14 cellular contexts compared by ENCODE assay signal in the genomic region with DNA sequence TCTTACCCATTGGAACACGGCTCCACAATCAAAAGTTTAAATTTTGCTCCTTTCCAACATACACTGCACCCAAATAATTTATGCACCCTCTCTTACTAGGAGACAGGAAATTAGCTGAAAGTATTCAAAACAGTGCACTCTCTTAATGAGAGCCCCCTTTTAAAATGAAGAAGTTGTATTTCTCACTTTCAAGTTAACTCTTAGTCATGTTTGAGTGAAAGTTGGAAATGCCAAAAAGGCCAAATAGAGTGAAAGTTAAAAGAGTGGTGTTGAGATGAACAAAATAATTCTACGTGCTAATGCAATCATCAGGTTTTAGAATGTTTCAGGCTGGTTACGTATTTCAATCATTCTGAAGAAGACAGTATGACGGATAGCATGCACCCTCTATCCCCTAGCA.
DNase-seq lines count a peak whose midpoint lies in the region; ATAC-seq and TF ChIP-seq lines count a peak whose summit lies in the region.
"Had no signal": no experiment of that assay in that cellular context is flagged by ENCODE, and none has a peak within 500 bp of the region (broad histone marks: within the 10 kb centered on the region; RNA-seq: fewer than 3 reads in every experiment).

No MANE protein-coding gene starts in this region.

- peaks cover 19% of the 10 kb centered on the region for H3K36me3 Mint-ChIP-seq in nephron progenitor cell (ENCODE audit: low read depth)

- no peaks in the 10 kb centered on the region for H3K27me3 Mint-ChIP-seq in nephron progenitor cell (ENCODE audit: low read depth, poor library complexity)
- H3K27me3 Mint-ChIP-seq: stimulated activated naive CD8-positive, alpha-beta T cell treated with anti-CD3 and anti-CD28 coated beads, Interleukin-15, Interleukin-2, amounts not matched to agents 100 ng/mL and 50 ng/mL, for 24 hours had no signal

- peaks cover 29% of the 10 kb centered on the region for H3K4me1 Mint-ChIP-seq in nephron progenitor cell

- peak overlapping the region; percentile 23 for H3K27ac Mint-ChIP-seq in nephron progenitor cell
- H3K27ac Mint-ChIP-seq: stimulated activated naive CD8-positive, alpha-beta T cell treated with anti-CD3 and anti-CD28 coated beads, Interleukin-15, Interleukin-2, amounts not matched to agents 100 ng/mL and 50 ng/mL, for 24 hours had no signal

- ATAC-seq in GM19025 (IDR thresholded peaks at IDR 0.05; ENCODE audit: low read depth, unreplicated experiment) (peak; percentile 58), HG02623 (IDR thresholded peaks at IDR 0.05; ENCODE audit: unreplicated experiment) (peak; percentile 67), HG03521 (IDR thresholded peaks at IDR 0.05; ENCODE audit: unreplicated experiment) (peak; percentile 82)

- peaks cover 10% of the 10 kb centered on the region for H3K9me3 Mint-ChIP-seq in nephron progenitor cell

- H3K4me3 Mint-ChIP-seq in nephron progenitor cell: no peak overlapping the region
- H3K4me3 Mint-ChIP-seq: stimulated activated naive CD8-positive, alpha-beta T cell treated with anti-CD3 and anti-CD28 coated beads, Interleukin-15, Interleukin-2, amounts not matched to agents 100 ng/mL and 50 ng/mL, for 24 hours had no signal

- no peak for TF ChIP-seq CTCF in nephron progenitor cell (IDR thresholded peaks at IDR 0.05)

- DNase-seq in nephron progenitor cell (no peak), NCI-H146 treated with DMSO at 0.1 percent for 48 hours (lab: John Stamatoyannopoulos, UW; ENCODE audit: unreplicated experiment) (no peak), NCI-H1417 treated with DMSO at 0.1 percent for 48 hours (lab: John Stamatoyannopoulos, UW) (no peak), DMS153 (lab: John Stamatoyannopoulos, UW) (no peak), NCI-H748 (lab: John Stamatoyannopoulos, UW; ENCODE audit: unreplicated experiment) (no peak)
- DNase-seq: activated CD4-positive, CD25-positive, alpha-beta regulatory T cell; activated effector memory CD4-positive, alpha-beta T cell treated with anti-CD3 and anti-CD28 coated beads, Interleukin-2, amount 50 U/mL, for 16 hours; Calu3; head of caudate nucleus; Peyer's patch had no signal
